ENCODE assay signal across 11 cellular contexts in genomic region chr17:77872714-77873517, GRCh38.
DNase-seq lines count a peak whose midpoint lies in the region; ATAC-seq, FAIRE-seq and TF ChIP-seq lines count a peak whose summit lies in the region.
"Had no signal": no experiment of that assay in that cellular context is flagged by ENCODE, and none has a peak within 500 bp of the region (broad histone marks: within the 10 kb centered on the region; RNA-seq: fewer than 3 reads in every experiment).

No MANE protein-coding gene starts in this region.

- no peak for ATAC-seq in sciatic nerve
- ATAC-seq: body of pancreas, left lung had no signal

- H3K27me3 ChIP-seq in bronchial epithelial cell (ENCODE audit: control insufficient read depth, insufficient read depth, low read length) (no peaks in the 10 kb centered on the region), small intestine (ENCODE audit: control insufficient read depth in 2 of 2, insufficient read depth in 2 of 2, low read length in 2 of 2) (no peaks in the 10 kb centered on the region), endodermal cell (ENCODE audit: control insufficient read depth, insufficient read depth, low read length, poor library complexity, severe bottlenecking) (no peaks in the 10 kb centered on the region), mammary epithelial cell (ENCODE audit: insufficient read depth, low read length) (peaks cover 8% of the 10 kb centered on the region)
- H3K27me3 ChIP-seq: body of pancreas, tibial artery had no signal

- H3K9me3 Mint-ChIP-seq in activated naive CD8-positive, alpha-beta T cell (ENCODE audit: low read depth), result peaks cover 3% of the 10 kb centered on the region
- H3K9me3 Mint-ChIP-seq in activated naive CD8-positive, alpha-beta T cell treated with anti-CD3 and anti-CD28 coated beads for 36 hours, result peaks cover 11% of the 10 kb centered on the region
- H3K9me3 Mint-ChIP-seq in endodermal cell, result peaks cover 11% of the 10 kb centered on the region

- WGBS in small intestine, 3 donors, result 78 to 84% (median 81%) methylated on average over 28 of the region's 28 CpGs
- 91 to 92% methylated on average over 15 to 28 of the region's 28 CpGs for WGBS in endodermal cell (ENCODE audit: insufficient coverage in 1 of 2, insufficient read length in 1 of 2), 2 experiments
- 80% methylated on average over 27 of the region's 28 CpGs for WGBS in mammary epithelial cell (ENCODE audit: low coverage, missing lambda C conversion rate)

- dilution Hi-C loops in mammary epithelial cell (cut with HindIII; ENCODE audit: low sequenced_read_pairs), result no loop called here

- H3K9ac ChIP-seq in endodermal cell (ENCODE audit: extremely low read depth, low read length, poor library complexity, severe bottlenecking), result no peak overlapping the region
- no peak overlapping the region for H3K9ac ChIP-seq in mammary epithelial cell (ENCODE audit: insufficient read depth, low read length)

- DNase-seq in activated naive CD8-positive, alpha-beta T cell treated with anti-CD3 and anti-CD28 coated beads for 36 hours, result no peak
- DNase-seq in NCI-H1105 (lab: John Stamatoyannopoulos, UW) (peak; percentile 29), bronchial epithelial cell (ENCODE audit: low read depth) (no peak), sciatic nerve (ENCODE audit: low spot score) (peak; percentile 26), small intestine (no peak), endodermal cell (no peak), mammary epithelial cell (no peak)
- DNase-seq: body of pancreas, tibial artery had no signal

- no peaks in the 10 kb centered on the region for H4K20me1 ChIP-seq in mammary epithelial cell (ENCODE audit: insufficient read depth, low read length)

- CTCF ChIA-PET in mammary epithelial cell (lab: Charles Lee; ENCODE audit: low non-redundant PET), result no interaction called here

- no peaks in the 10 kb centered on the region for H3K27me3 Mint-ChIP-seq in activated naive CD8-positive, alpha-beta T cell
- H3K27me3 Mint-ChIP-seq in activated naive CD8-positive, alpha-beta T cell treated with anti-CD3 and anti-CD28 coated beads for 36 hours, result no peaks in the 10 kb centered on the region
- peaks cover 11% of the 10 kb centered on the region for H3K27me3 Mint-ChIP-seq in endodermal cell (ENCODE audit: insufficient read depth)

- no peaks in the 10 kb centered on the region for H3K79me2 ChIP-seq in mammary epithelial cell (ENCODE audit: insufficient read depth, low read length)

- in situ Hi-C loops in mammary epithelial cell (cut with MboI; ENCODE audit: low sequenced_read_pairs in 2 of 2), result no loop called here

- peaks cover 1% of the 10 kb centered on the region for H3K9me3 ChIP-seq in small intestine (ENCODE audit: control insufficient read depth, low read depth)
- H3K9me3 ChIP-seq in endodermal cell (ENCODE audit: control insufficient read depth, low read length), result peaks cover 7% of the 10 kb centered on the region
- peaks cover 4% of the 10 kb centered on the region for H3K9me3 ChIP-seq in mammary epithelial cell (replicated peaks; ENCODE audit: insufficient read depth, low read length)
- H3K9me3 ChIP-seq: body of pancreas had no signal

- BruUV-seq in mammary epithelial cell (replicated peaks; lab: Mats Ljungman, UMichigan), result no TSS peak

- H3K4me1 ChIP-seq in small intestine (ENCODE audit: control insufficient read depth in 2 of 2, insufficient read depth in 1 of 2, low read depth in 1 of 2, low read length in 1 of 2) (no peaks in the 10 kb centered on the region), endodermal cell (ENCODE audit: control insufficient read depth, insufficient read depth, low read length) (no peaks in the 10 kb centered on the region), mammary epithelial cell (ENCODE audit: insufficient read depth, low read length) (no peaks in the 10 kb centered on the region)
- H3K4me1 ChIP-seq: body of pancreas had no signal

- no peak overlapping the region for H3K4me2 ChIP-seq in mammary epithelial cell (ENCODE audit: insufficient read depth, low read depth, low read length)

- peaks cover 7% of the 10 kb centered on the region for H3K36me3 Mint-ChIP-seq in activated naive CD8-positive, alpha-beta T cell
- peaks cover 10% of the 10 kb centered on the region for H3K36me3 Mint-ChIP-seq in activated naive CD8-positive, alpha-beta T cell treated with anti-CD3 and anti-CD28 coated beads for 36 hours
- no peaks in the 10 kb centered on the region for H3K36me3 Mint-ChIP-seq in endodermal cell (ENCODE audit: low read depth)

- H3K36me3 ChIP-seq in bronchial epithelial cell (ENCODE audit: control insufficient read depth, insufficient read depth, low read length), result no peaks in the 10 kb centered on the region
- no peaks in the 10 kb centered on the region for H3K36me3 ChIP-seq in small intestine (ENCODE audit: control insufficient read depth in 2 of 2, insufficient read depth in 2 of 2, low read length in 2 of 2)
- H3K36me3 ChIP-seq in endodermal cell (ENCODE audit: control insufficient read depth, insufficient read depth, low read length), result no peaks in the 10 kb centered on the region
- no peaks in the 10 kb centered on the region for H3K36me3 ChIP-seq in mammary epithelial cell (ENCODE audit: insufficient read depth, low read length)
- H3K36me3 ChIP-seq: left lung, tibial artery had no signal

- H3K27ac Mint-ChIP-seq in activated naive CD8-positive, alpha-beta T cell, result peak overlapping the region; percentile 68
- no peak overlapping the region for H3K27ac Mint-ChIP-seq in activated naive CD8-positive, alpha-beta T cell treated with anti-CD3 and anti-CD28 coated beads for 36 hours
- H3K27ac Mint-ChIP-seq in endodermal cell, result no peak overlapping the region

- H2AFZ ChIP-seq in mammary epithelial cell (ENCODE audit: low read depth, low read length), result no peak overlapping the region

- FAIRE-seq in bronchial epithelial cell (lab: Jason Lieb, UNC) (peak; percentile 83), small intestine (lab: Jason Lieb, UNC) (no peak)

- H3K4me3 ChIP-seq in bronchial epithelial cell (ENCODE audit: low read depth, low read length) (no peak overlapping the region), small intestine (ENCODE audit: low read depth in 1 of 2, low read length in 2 of 2) (no peak overlapping the region), endodermal cell (ENCODE audit: low read length) (no peak overlapping the region), mammary epithelial cell (replicated peaks in 1 of 3; ENCODE audit: insufficient read depth in 1 of 3, low read depth in 2 of 3, low read length in 3 of 3) (no peak overlapping the region)
- H3K4me3 ChIP-seq: body of pancreas, left lung, tibial artery had no signal

- no peak overlapping the region for H3K27ac ChIP-seq in small intestine (ENCODE audit: low read depth in 1 of 2, low read length in 1 of 2)
- H3K27ac ChIP-seq in endodermal cell (ENCODE audit: low read depth, low read length), result no peak overlapping the region
- no peak overlapping the region for H3K27ac ChIP-seq in mammary epithelial cell (ENCODE audit: insufficient read depth, low read depth, low read length)
- H3K27ac ChIP-seq: body of pancreas, tibial artery had no signal

- TF ChIP-seq CTCF in bronchial epithelial cell (IDR thresholded peaks at IDR 0.05; ENCODE audit: insufficient read depth, low read length, severe bottlenecking) (no peak), endodermal cell (conservative IDR thresholded peaks at IDR 0.05) (no peak), mammary epithelial cell (conservative IDR thresholded peaks at IDR 0.05 in 1 of 2, IDR thresholded peaks at IDR 0.05 in 1 of 2; ENCODE audit: extremely low read depth in 1 of 2, insufficient read depth in 1 of 2, low read depth in 1 of 2, low read length in 2 of 2) (no peak)

- H3K4me3 Mint-ChIP-seq in activated naive CD8-positive, alpha-beta T cell, result peak overlapping the region; percentile 74
- H3K4me3 Mint-ChIP-seq in activated naive CD8-positive, alpha-beta T cell treated with anti-CD3 and anti-CD28 coated beads for 36 hours, result no peak overlapping the region
- H3K4me3 Mint-ChIP-seq in endodermal cell, result no peak overlapping the region

- intact Hi-C loops in sciatic nerve (cut with DNase I), result no loop called here
- intact Hi-C loops in mammary epithelial cell (cut with micrococcal nuclease), result no loop called here

- H3K4me1 Mint-ChIP-seq in activated naive CD8-positive, alpha-beta T cell (ENCODE audit: low read depth), result peaks cover 67% of the 10 kb centered on the region
- peaks cover 54% of the 10 kb centered on the region for H3K4me1 Mint-ChIP-seq in activated naive CD8-positive, alpha-beta T cell treated with anti-CD3 and anti-CD28 coated beads for 36 hours
- no peaks in the 10 kb centered on the region for H3K4me1 Mint-ChIP-seq in endodermal cell

Comparison
In these comparisons a context has a peak if more than half of its experiments do, and no peak if none do; other contexts are left out.
1. DNase-seq: peak in NCI-H1105 (single experiment) and sciatic nerve (single experiment); none in activated naive CD8-positive, alpha-beta T cell treated with anti-CD3 and anti-CD28 coated beads for 36 hours (single experiment), bronchial epithelial cell (single experiment), small intestine (single experiment), endodermal cell (single experiment) and mammary epithelial cell (single experiment).